12 cellular contexts compared by ENCODE assay signal in genomic region chr20:32516985-32517873, GRCh38.
A peak's percentile ranks its signal among the peaks of the same experiment; 100 is the strongest.
DNase-seq lines count a peak whose midpoint lies in the region; ATAC-seq and TF ChIP-seq lines count a peak whose summit lies in the region.
"Had no signal": no experiment of that assay in that cellular context is flagged by ENCODE, and none has a peak within 500 bp of the region (broad histone marks: within the 10 kb centered on the region; RNA-seq: fewer than 3 reads in every experiment).

No MANE protein-coding gene starts in this region.

- H3K27ac ChIP-seq in cardiac muscle cell: peak overlapping the region; percentile 34
- no peak overlapping the region for H3K27ac ChIP-seq in liver (ENCODE audit: low read depth in 1 of 2, low read length in 2 of 2)
- H3K27ac ChIP-seq in upper lobe of left lung: peak overlapping the region; percentile 30 to 81 (median 70)
- H3K27ac ChIP-seq: SJCRH30 had no signal

- no peaks in the 10 kb centered on the region for H3K27me3 Mint-ChIP-seq in chondrocyte (ENCODE audit: low read depth)

- peak in 2 of 4 donors; percentile 35 to 39 for TF ChIP-seq EP300 in upper lobe of left lung (IDR thresholded peaks at IDR 0.05)

- H3K27me3 ChIP-seq in cardiac muscle cell (no peaks in the 10 kb centered on the region), liver (ENCODE audit: control insufficient read depth in 4 of 4, insufficient read depth in 4 of 4, low read length in 3 of 4) (no peaks in the 10 kb centered on the region), upper lobe of left lung (no peaks in the 10 kb centered on the region)

- TF ChIP-seq CTCF in cardiac muscle cell (IDR thresholded peaks at IDR 0.05; ENCODE audit: low read depth, low read length) (no peak), chondrocyte (IDR thresholded peaks at IDR 0.05) (no peak), liver (IDR thresholded peaks at IDR 0.05; ENCODE audit: low read depth, low read length, missing input control) (no peak), upper lobe of left lung (IDR thresholded peaks at IDR 0.05) (no peak)

- TF ChIP-seq RAD21 in liver (IDR thresholded peaks at IDR 0.05): no peak

- intact Hi-C loops in Right ventricle myocardium superior (cut with DNase I): no loop called here

- H3K4me3 ChIP-seq in cardiac muscle cell: no peak overlapping the region
- H3K4me3 ChIP-seq in liver (ENCODE audit: low read depth in 1 of 3, low read length in 3 of 3): no peak overlapping the region
- no peak overlapping the region for H3K4me3 ChIP-seq in upper lobe of left lung
- H3K4me3 ChIP-seq: SJCRH30, skin epidermis had no signal

- TF ChIP-seq POLR2A in upper lobe of left lung (IDR thresholded peaks at IDR 0.05): no peak

- H3K4me1 Mint-ChIP-seq in chondrocyte (ENCODE audit: low read depth): peaks cover 13% of the 10 kb centered on the region

- no peak overlapping the region for H3K9ac ChIP-seq in liver (ENCODE audit: low read depth in 1 of 2, low read length in 2 of 2)

- H3K4me3 Mint-ChIP-seq in chondrocyte (ENCODE audit: unreplicated experiment): no peak overlapping the region

- H3K9me3 ChIP-seq in cardiac muscle cell (ENCODE audit: low read depth): no peaks in the 10 kb centered on the region
- H3K9me3 ChIP-seq in liver (ENCODE audit: control insufficient read depth in 4 of 4, low read length in 3 of 4): no peaks in the 10 kb centered on the region
- H3K9me3 ChIP-seq in upper lobe of left lung: no peaks in the 10 kb centered on the region
- H3K9me3 ChIP-seq: SJCRH30 had no signal

- ATAC-seq in Right ventricle myocardium superior (ENCODE audit: poor library complexity): no peak
- ATAC-seq in upper lobe of left lung (ENCODE audit: low FRiP score in 2 of 2): peak in 1 of 2 donors; percentile 11

- WGBS in liver: 75% methylated on average over 14 of the region's 14 CpGs
- WGBS in upper lobe of left lung, 2 donors: 39 to 43% methylated on average over 7 to 14 of the region's 14 CpGs

- peak in 1 of 2 donors; percentile 73 for DNase-seq in cardiac muscle cell (ENCODE audit: low read depth in 1 of 2, low spot score in 1 of 2)
- no peak for DNase-seq in Right ventricle myocardium superior
- DNase-seq in chondrocyte (ENCODE audit: low spot score): peak; percentile 73
- no peak for DNase-seq in upper lobe of left lung
- no peak for DNase-seq in ecto neural progenitor cell (ENCODE audit: low spot score)
- no peak for DNase-seq in COR-L47 (lab: John Stamatoyannopoulos, UW)
- DNase-seq in NCI-H2081 (lab: John Stamatoyannopoulos, UW): no peak
- DNase-seq: activated CD4-positive, CD25-positive, alpha-beta regulatory T cell; activated T-cell treated with anti-CD3 and anti-CD28 coated beads, Interleukin-2, amount 50 U/mL, for 1 hour; SJCRH30 had no signal

- H3K4me1 ChIP-seq in cardiac muscle cell (ENCODE audit: low read depth) (peaks cover 14% of the 10 kb centered on the region), liver (ENCODE audit: control insufficient read depth in 4 of 4, insufficient read depth in 4 of 4, low read length in 3 of 4) (peaks cover 12 to 39% (median 29%) of the 10 kb centered on the region in 4 donors), upper lobe of left lung (peaks cover 27 to 44% (median 40%) of the 10 kb centered on the region in 4 donors)

- H3K27ac Mint-ChIP-seq in chondrocyte (ENCODE audit: unreplicated experiment): no peak overlapping the region

- peaks cover 19% of the 10 kb centered on the region for H3K36me3 Mint-ChIP-seq in chondrocyte (ENCODE audit: low read depth)

- H3K36me3 ChIP-seq in cardiac muscle cell (no peaks in the 10 kb centered on the region), liver (ENCODE audit: control insufficient read depth in 4 of 4, insufficient read depth in 3 of 4, low read depth in 1 of 4, low read length in 3 of 4) (no peaks in the 10 kb centered on the region), upper lobe of left lung (no peaks in the 10 kb centered on the region)
- H3K36me3 ChIP-seq: SJCRH30 had no signal

- H3K9me3 Mint-ChIP-seq in chondrocyte (ENCODE audit: low read depth): no peaks in the 10 kb centered on the region

TF ChIP-seq in liver, 16 proteins besides CTCF, POLR2A, EP300 and RAD21:
- no peak for TF ChIP-seq REST (IDR thresholded peaks at IDR 0.05)
- peak; percentile 11 for TF ChIP-seq SP1 (IDR thresholded peaks at IDR 0.05)
- no peak for TF ChIP-seq JUND (IDR thresholded peaks at IDR 0.05)
- peak; percentile 57 for TF ChIP-seq NR2F2 (IDR thresholded peaks at IDR 0.05)
- TF ChIP-seq GABPA (IDR thresholded peaks at IDR 0.05 in 1 of 2, conservative IDR thresholded peaks at IDR 0.05 in 1 of 2): no peak

Comparison
In these comparisons a context has a peak if more than half of its experiments do, and no peak if none do; other contexts are left out.
1. H3K27ac ChIP-seq: peak in cardiac muscle cell (single experiment) and upper lobe of left lung (4 of 4); none in liver (0 of 2).